In genomic region chr6:142303191-142303564, GRCh38 we compare ENCODE assay signal across 16 cellular contexts. TPM values are rescaled to one million over a fixed set of nuclear protein-coding genes. Genes with fewer than 3 reads are reported as not detected.
DNase-seq lines count a peak whose midpoint lies in the region; ATAC-seq and TF ChIP-seq lines count a peak whose summit lies in the region.
"Had no signal": no experiment of that assay in that cellular context is flagged by ENCODE, and none has a peak within 500 bp of the region (broad histone marks: within the 10 kb centered on the region; RNA-seq: fewer than 3 reads in every experiment).

No MANE protein-coding gene starts in this region.

- peak overlapping the region; percentile 81 for H3K4me3 Mint-ChIP-seq in mesothelial cell of epicardium

- H3K36me3 ChIP-seq in left ventricle myocardium inferior (no peaks in the 10 kb centered on the region), heart right ventricle (no peaks in the 10 kb centered on the region), spleen (no peaks in the 10 kb centered on the region)
- H3K36me3 ChIP-seq: neutrophil had no signal

- H3K27ac Mint-ChIP-seq in mesothelial cell of epicardium = peak overlapping the region; percentile 93

- H3K27me3 Mint-ChIP-seq in mesothelial cell of epicardium (ENCODE audit: low read depth) = peaks cover 7% of the 10 kb centered on the region

- intact Hi-C loops in left ventricle myocardium inferior (cut with micrococcal nuclease) = no loop called here
- intact Hi-C loops in heart right ventricle (cut with DNase I) = no loop called here
- intact Hi-C loops in posterior cingulate gyrus (cut with DNase I) = no loop called here
- intact Hi-C loops in spleen (cut with DNase I; ENCODE audit: low total_unique reads) = no loop called here

- DNase-seq in left ventricle myocardium inferior (no peak), heart right ventricle (no peak), epithelial cell of esophagus (ENCODE audit: low read depth) (peak; percentile 11), mesothelial cell of epicardium (ENCODE audit: low spot score in 2 of 2, unreplicated experiment in 2 of 2) (no peak), posterior cingulate gyrus (no peak), T-helper 2 cell (no peak), spleen (no peak)
- DNase-seq: activated CD4-positive, alpha-beta T cell treated with anti-CD3 and anti-CD28 coated beads, Interleukin-2, amount 50 U/mL, for 4 hours; DMS 273 treated with DMSO at 0.1 percent for 48 hours; dorsolateral prefrontal cortex; left cardiac atrium; NCI-H345; testis had no signal

- peak overlapping the region; percentile 70 for H3K4me3 ChIP-seq in left ventricle myocardium inferior
- peak overlapping the region in 1 of 10 donors; percentile 62 for H3K4me3 ChIP-seq in heart right ventricle
- peak overlapping the region; percentile 69 for H3K4me3 ChIP-seq in epithelial cell of esophagus (ENCODE audit: low read length)
- H3K4me3 ChIP-seq in spleen = peak overlapping the region in 1 of 8 donors; percentile 60

- H3K9me3 ChIP-seq in left ventricle myocardium inferior (replicated peaks) = no peaks in the 10 kb centered on the region
- peaks cover 0 to 7% (median 0%) of the 10 kb centered on the region in 11 donors for H3K9me3 ChIP-seq in heart right ventricle
- H3K9me3 ChIP-seq in spleen = peaks cover 0 to 3% (median 0%) of the 10 kb centered on the region in 8 donors
- H3K9me3 ChIP-seq: neutrophil, testis had no signal

- H3K4me1 ChIP-seq in left ventricle myocardium inferior (peaks cover 19% of the 10 kb centered on the region), heart right ventricle (peaks cover 0 to 18% (median 10%) of the 10 kb centered on the region in 9 donors), spleen (peaks cover 3 to 22% (median 15%) of the 10 kb centered on the region in 6 donors)
- H3K4me1 ChIP-seq: testis had no signal

- H3K27me3 ChIP-seq in left ventricle myocardium inferior (ENCODE audit: low read depth) = peaks cover 59% of the 10 kb centered on the region
- H3K27me3 ChIP-seq in heart right ventricle = peaks cover 0 to 49% (median 34%) of the 10 kb centered on the region in 7 donors
- peaks cover 0 to 47% (median 19%) of the 10 kb centered on the region in 7 donors for H3K27me3 ChIP-seq in spleen (replicated peaks in 1 of 7)
- H3K27me3 ChIP-seq: testis had no signal

- H3K4me1 Mint-ChIP-seq in mesothelial cell of epicardium = peaks cover 51% of the 10 kb centered on the region

- no peaks in the 10 kb centered on the region for H3K9me3 Mint-ChIP-seq in mesothelial cell of epicardium

- H3K27ac ChIP-seq in left ventricle myocardium inferior (replicated peaks) (no peak overlapping the region), heart right ventricle (no peak overlapping the region), spleen (no peak overlapping the region)
- H3K27ac ChIP-seq: dorsolateral prefrontal cortex, neutrophil, testis had no signal

- no peaks in the 10 kb centered on the region for H3K36me3 Mint-ChIP-seq in mesothelial cell of epicardium

- WGBS in heart right ventricle, 2 donors = 97 to 98% methylated on average over 1 of the region's 1 CpG
- WGBS in spleen, 5 donors = 93 to 100% (median 98%) methylated on average over 1 of the region's 1 CpG

- TF ChIP-seq POLR2A in spleen (IDR thresholded peaks at IDR 0.05) = no peak

- ATAC-seq in heart right ventricle = no peak
- no peak for ATAC-seq in GM18861 (IDR thresholded peaks at IDR 0.05; ENCODE audit: unreplicated experiment)

- TF ChIP-seq CTCF in left ventricle myocardium inferior (IDR thresholded peaks at IDR 0.05; ENCODE audit: borderline replicate concordance) = no peak
- no peak for TF ChIP-seq CTCF in heart right ventricle (IDR thresholded peaks at IDR 0.05)
- TF ChIP-seq CTCF in epithelial cell of esophagus (IDR thresholded peaks at IDR 0.05; ENCODE audit: insufficient read depth, low read depth, low read length, missing control alignments) = no peak
- no peak for TF ChIP-seq CTCF in mesothelial cell of epicardium (IDR thresholded peaks at IDR 0.05; ENCODE audit: unreplicated experiment)
- no peak for TF ChIP-seq CTCF in spleen (IDR thresholded peaks at IDR 0.05 in 8 of 11, conservative IDR thresholded peaks at IDR 0.05 in 3 of 11)

RNA-seq across cellular contexts. Expression of gene ADGRG6, which starts 1.4 kb away (rescaled TPM):
- total RNA-seq in left ventricle myocardium inferior (3.6 TPM), heart right ventricle (1 to 10 TPM; 1.6 to 5.9 (median 3.3) TPM), mesothelial cell of epicardium (33.5 to 36.6 TPM (median 35.4 TPM) in 3 replicates), spleen (10 to 100 TPM; 11.2 to 29.0 (median 22.4) TPM)
- polyA plus RNA-seq in heart right ventricle (1 to 10 TPM in 1 of 2 donors, under 1 TPM in 1; 0.93 to 1.1 TPM), spleen (under 1 TPM; 0.24 to 0.70 (median 0.70) TPM)
- total RNA-seq: T-helper 1 cell treated with Interleukin-12 subunit alpha and Interleukin-12 subunit beta and Interleukin-4 antibody, amounts not matched to agents 30 ng/mL and 1 ng/mL, for 36 hours had no signal
